In the genomic region with DNA sequence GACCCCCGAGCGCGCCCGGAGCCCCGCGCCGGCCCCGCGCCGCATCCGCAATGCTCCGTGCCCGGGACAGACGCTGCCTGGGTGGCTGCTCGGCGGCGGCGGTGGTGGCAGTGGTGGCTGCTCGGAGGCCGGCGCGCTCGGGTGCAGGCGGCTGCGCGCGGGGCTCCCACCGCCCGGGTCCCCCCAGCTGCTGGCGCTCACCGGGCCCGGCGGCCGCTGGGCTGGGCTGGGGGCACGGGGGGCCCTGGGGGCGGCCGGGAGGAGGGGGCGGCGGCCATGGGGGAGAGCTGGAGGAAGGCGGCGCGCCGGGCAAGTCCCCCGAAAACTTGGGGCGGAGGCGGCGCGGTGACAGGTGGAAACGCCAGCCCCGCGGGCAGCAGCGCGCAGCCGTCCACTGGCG, we compare ENCODE assay signal across 1 cellular context.
TF ChIP-seq lines count a peak whose summit lies in the region.

No MANE protein-coding gene starts in this region.

TF ChIP-seq in SK-N-SH treated with all-trans-retinoic acid at 6 μM for 48 hours, 23 proteins besides CTCF, POLR2A, EP300 and RAD21 (continued from another document):
- TF ChIP-seq, protein P1, sequence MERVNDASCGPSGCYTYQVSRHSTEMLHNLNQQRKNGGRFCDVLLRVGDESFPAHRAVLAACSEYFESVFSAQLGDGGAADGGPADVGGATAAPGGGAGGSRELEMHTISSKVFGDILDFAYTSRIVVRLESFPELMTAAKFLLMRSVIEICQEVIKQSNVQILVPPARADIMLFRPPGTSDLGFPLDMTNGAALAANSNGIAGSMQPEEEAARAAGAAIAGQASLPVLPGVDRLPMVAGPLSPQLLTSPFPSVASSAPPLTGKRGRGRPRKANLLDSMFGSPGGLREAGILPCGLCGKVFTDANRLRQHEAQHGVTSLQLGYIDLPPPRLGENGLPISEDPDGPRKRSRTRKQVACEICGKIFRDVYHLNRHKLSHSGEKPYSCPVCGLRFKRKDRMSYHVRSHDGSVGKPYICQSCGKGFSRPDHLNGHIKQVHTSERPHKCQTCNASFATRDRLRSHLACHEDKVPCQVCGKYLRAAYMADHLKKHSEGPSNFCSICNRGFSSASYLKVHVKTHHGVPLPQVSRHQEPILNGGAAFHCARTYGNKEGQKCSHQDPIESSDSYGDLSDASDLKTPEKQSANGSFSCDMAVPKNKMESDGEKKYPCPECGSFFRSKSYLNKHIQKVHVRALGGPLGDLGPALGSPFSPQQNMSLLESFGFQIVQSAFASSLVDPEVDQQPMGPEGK (CRISPR knock-in tag; IDR thresholded peaks at IDR 0.05; ENCODE audit: borderline replicate concordance), result no peak
- TF ChIP-seq ZFP3 (CRISPR knock-in tag; IDR thresholded peaks at IDR 0.05) (no peak), ZFP30 (CRISPR knock-in tag; IDR thresholded peaks at IDR 0.05) (no peak), ESRRG (CRISPR knock-in tag; IDR thresholded peaks at IDR 0.05) (no peak), BACH2 (CRISPR knock-in tag; IDR thresholded peaks at IDR 0.05; ENCODE audit: borderline replicate concordance) (no peak), OSR1 (CRISPR knock-in tag; IDR thresholded peaks at IDR 0.05) (no peak), PPARA (CRISPR knock-in tag; IDR thresholded peaks at IDR 0.05; ENCODE audit: borderline replicate concordance) (no peak)
- TF ChIP-seq, protein P2, sequence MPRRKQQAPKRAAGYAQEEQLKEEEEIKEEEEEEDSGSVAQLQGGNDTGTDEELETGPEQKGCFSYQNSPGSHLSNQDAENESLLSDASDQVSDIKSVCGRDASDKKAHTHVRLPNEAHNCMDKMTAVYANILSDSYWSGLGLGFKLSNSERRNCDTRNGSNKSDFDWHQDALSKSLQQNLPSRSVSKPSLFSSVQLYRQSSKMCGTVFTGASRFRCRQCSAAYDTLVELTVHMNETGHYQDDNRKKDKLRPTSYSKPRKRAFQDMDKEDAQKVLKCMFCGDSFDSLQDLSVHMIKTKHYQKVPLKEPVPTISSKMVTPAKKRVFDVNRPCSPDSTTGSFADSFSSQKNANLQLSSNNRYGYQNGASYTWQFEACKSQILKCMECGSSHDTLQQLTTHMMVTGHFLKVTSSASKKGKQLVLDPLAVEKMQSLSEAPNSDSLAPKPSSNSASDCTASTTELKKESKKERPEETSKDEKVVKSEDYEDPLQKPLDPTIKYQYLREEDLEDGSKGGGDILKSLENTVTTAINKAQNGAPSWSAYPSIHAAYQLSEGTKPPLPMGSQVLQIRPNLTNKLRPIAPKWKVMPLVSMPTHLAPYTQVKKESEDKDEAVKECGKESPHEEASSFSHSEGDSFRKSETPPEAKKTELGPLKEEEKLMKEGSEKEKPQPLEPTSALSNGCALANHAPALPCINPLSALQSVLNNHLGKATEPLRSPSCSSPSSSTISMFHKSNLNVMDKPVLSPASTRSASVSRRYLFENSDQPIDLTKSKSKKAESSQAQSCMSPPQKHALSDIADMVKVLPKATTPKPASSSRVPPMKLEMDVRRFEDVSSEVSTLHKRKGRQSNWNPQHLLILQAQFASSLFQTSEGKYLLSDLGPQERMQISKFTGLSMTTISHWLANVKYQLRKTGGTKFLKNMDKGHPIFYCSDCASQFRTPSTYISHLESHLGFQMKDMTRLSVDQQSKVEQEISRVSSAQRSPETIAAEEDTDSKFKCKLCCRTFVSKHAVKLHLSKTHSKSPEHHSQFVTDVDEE (CRISPR knock-in tag; IDR thresholded peaks at IDR 0.05), result no peak
TF ChIP-seq in SK-N-SH treated with all-trans-retinoic acid at 6 μM for 48 hours: peak in this region for 0.
